1 cellular context compared by ENCODE assay signal in genomic region chr6:117597755-117598154, GRCh38.
TF ChIP-seq lines count a peak whose summit lies in the region.

No MANE protein-coding gene starts in this region.

TF ChIP-seq in K562, 482 proteins besides CTCF, POLR2A, EP300 and RAD21 (continued from another document):
- TF ChIP-seq, protein P1, sequence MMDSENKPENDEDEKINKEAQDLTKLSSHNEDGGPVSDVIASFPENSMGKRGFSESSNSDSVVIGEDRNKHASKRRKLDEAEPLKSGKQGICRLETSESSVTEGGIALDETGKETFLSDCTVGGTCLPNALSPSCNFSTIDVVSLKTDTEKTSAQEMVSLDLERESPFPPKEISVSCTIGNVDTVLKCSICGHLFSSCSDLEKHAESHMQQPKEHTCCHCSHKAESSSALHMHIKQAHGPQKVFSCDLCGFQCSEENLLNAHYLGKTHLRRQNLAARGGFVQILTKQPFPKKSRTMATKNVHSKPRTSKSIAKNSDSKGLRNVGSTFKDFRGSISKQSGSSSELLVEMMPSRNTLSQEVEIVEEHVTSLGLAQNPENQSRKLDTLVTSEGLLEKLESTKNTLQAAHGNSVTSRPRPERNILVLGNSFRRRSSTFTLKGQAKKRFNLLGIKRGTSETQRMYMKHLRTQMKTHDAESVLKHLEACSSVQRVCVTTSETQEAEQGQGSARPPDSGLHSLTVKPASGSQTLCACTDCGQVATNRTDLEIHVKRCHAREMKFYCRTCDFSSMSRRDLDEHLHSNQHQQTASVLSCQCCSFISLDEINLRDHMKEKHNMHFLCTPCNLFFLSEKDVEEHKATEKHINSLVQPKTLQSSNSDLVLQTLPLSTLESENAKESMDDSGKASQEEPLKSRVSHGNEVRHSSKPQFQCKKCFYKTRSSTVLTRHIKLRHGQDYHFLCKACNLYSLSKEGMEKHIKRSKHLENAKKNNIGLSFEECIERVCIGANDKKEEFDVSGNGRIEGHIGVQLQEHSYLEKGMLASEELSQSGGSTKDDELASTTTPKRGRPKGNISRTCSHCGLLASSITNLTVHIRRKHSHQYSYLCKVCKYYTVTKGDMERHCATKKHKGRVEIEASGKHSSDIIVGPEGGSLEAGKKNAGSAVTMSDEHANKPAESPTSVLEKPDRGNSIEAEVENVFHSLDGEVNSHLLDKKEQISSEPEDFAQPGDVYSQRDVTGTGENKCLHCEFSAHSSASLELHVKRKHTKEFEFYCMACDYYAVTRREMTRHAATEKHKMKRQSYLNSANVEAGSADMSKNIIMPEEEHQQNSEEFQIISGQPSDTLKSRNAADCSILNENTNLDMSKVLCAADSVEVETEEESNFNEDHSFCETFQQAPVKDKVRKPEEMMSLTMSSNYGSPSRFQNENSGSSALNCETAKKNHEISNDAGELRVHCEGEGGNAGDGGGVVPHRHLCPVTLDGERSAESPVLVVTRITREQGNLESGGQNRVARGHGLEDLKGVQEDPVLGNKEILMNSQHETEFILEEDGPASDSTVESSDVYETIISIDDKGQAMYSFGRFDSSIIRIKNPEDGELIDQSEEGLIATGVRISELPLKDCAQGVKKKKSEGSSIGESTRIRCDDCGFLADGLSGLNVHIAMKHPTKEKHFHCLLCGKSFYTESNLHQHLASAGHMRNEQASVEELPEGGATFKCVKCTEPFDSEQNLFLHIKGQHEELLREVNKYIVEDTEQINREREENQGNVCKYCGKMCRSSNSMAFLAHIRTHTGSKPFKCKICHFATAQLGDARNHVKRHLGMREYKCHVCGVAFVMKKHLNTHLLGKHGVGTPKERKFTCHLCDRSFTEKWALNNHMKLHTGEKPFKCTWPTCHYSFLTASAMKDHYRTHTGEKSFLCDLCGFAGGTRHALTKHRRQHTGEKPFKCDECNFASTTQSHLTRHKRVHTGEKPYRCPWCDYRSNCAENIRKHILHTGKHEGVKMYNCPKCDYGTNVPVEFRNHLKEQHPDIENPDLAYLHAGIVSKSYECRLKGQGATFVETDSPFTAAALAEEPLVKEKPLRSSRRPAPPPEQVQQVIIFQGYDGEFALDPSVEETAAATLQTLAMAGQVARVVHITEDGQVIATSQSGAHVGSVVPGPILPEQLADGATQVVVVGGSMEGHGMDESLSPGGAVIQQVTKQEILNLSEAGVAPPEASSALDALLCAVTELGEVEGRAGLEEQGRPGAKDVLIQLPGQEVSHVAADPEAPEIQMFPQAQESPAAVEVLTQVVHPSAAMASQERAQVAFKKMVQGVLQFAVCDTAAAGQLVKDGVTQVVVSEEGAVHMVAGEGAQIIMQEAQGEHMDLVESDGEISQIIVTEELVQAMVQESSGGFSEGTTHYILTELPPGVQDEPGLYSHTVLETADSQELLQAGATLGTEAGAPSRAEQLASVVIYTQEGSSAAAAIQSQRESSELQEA (IDR thresholded peaks at IDR 0.05; ENCODE audit: low read depth), result no peak
- TF ChIP-seq FOXJ2 (tag; IDR thresholded peaks at IDR 0.05) (no peak), TCFL5 (CRISPR knock-in tag; conservative IDR thresholded peaks at IDR 0.05) (no peak), GATAD2A (IDR thresholded peaks at IDR 0.05) (no peak), CREBBP (IDR thresholded peaks at IDR 0.05; ENCODE audit: low read depth, low read length) (no peak), ZNF146 (CRISPR knock-in tag; IDR thresholded peaks at IDR 0.05; ENCODE audit: unreplicated experiment) (peak; percentile 79)
- TF ChIP-seq, protein P2, sequence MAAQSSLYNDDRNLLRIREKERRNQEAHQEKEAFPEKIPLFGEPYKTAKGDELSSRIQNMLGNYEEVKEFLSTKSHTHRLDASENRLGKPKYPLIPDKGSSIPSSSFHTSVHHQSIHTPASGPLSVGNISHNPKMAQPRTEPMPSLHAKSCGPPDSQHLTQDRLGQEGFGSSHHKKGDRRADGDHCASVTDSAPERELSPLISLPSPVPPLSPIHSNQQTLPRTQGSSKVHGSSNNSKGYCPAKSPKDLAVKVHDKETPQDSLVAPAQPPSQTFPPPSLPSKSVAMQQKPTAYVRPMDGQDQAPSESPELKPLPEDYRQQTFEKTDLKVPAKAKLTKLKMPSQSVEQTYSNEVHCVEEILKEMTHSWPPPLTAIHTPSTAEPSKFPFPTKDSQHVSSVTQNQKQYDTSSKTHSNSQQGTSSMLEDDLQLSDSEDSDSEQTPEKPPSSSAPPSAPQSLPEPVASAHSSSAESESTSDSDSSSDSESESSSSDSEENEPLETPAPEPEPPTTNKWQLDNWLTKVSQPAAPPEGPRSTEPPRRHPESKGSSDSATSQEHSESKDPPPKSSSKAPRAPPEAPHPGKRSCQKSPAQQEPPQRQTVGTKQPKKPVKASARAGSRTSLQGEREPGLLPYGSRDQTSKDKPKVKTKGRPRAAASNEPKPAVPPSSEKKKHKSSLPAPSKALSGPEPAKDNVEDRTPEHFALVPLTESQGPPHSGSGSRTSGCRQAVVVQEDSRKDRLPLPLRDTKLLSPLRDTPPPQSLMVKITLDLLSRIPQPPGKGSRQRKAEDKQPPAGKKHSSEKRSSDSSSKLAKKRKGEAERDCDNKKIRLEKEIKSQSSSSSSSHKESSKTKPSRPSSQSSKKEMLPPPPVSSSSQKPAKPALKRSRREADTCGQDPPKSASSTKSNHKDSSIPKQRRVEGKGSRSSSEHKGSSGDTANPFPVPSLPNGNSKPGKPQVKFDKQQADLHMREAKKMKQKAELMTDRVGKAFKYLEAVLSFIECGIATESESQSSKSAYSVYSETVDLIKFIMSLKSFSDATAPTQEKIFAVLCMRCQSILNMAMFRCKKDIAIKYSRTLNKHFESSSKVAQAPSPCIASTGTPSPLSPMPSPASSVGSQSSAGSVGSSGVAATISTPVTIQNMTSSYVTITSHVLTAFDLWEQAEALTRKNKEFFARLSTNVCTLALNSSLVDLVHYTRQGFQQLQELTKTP (IDR thresholded peaks at IDR 0.05; ENCODE audit: low read depth in 1 of 2, partially characterized antibody in 2 of 2), result no peak
TF ChIP-seq in K562: peak in this region for 2.
